Comparison of ENCODE assay signal across 11 cellular contexts in genomic region chr5:553874-554273, GRCh38. TPM values are rescaled to one million over a fixed set of nuclear protein-coding genes. Genes with fewer than 3 reads are reported as not detected.
DNase-seq lines count a peak whose midpoint lies in the region; ATAC-seq, FAIRE-seq and TF ChIP-seq lines count a peak whose summit lies in the region.
"Had no signal": no experiment of that assay in that cellular context is flagged by ENCODE, and none has a peak within 500 bp of the region (broad histone marks: within the 10 kb centered on the region; RNA-seq: fewer than 3 reads in every experiment).

No MANE protein-coding gene starts in this region.

- H3K36me3 ChIP-seq in GM23338 (ENCODE audit: insufficient read depth) = no peaks in the 10 kb centered on the region
- H3K36me3 ChIP-seq in PC-3 (ENCODE audit: low read depth, low read length) = no peaks in the 10 kb centered on the region
- H3K36me3 ChIP-seq in small intestine (ENCODE audit: control insufficient read depth in 2 of 2, insufficient read depth in 2 of 2, low read length in 2 of 2) = no peaks in the 10 kb centered on the region

- intact Hi-C loops in PC-3 (cut with micrococcal nuclease) = no loop called here

- peaks cover 12% of the 10 kb centered on the region; the same call in 1 of the 2 replicates for H3K27me3 ChIP-seq in GM23338 (ENCODE audit: insufficient read depth)
- peaks cover 14% of the 10 kb centered on the region for H3K27me3 ChIP-seq in PC-3 (ENCODE audit: low read length)
- no peaks in the 10 kb centered on the region for H3K27me3 ChIP-seq in small intestine (ENCODE audit: control insufficient read depth in 2 of 2, insufficient read depth in 2 of 2, low read length in 2 of 2)

- no peaks in the 10 kb centered on the region for H3K9me2 ChIP-seq in GM23338 (ENCODE audit: insufficient read depth)
- no peaks in the 10 kb centered on the region for H3K9me2 ChIP-seq in PC-3 (replicated peaks; ENCODE audit: low read length)

- H3K27me3 Mint-ChIP-seq in GM23338 (ENCODE audit: insufficient read depth, low read depth, poor library complexity) = peaks cover 12% of the 10 kb centered on the region

- peak; percentile 70 for DNase-seq in GM23338 (ENCODE audit: low spot score)
- DNase-seq in PC-3 = peak; percentile 57
- DNase-seq in ecto neural progenitor cell (ENCODE audit: low spot score) = peak; percentile 31
- peak; percentile 74 for DNase-seq in small intestine
- DNase-seq in SK-N-DZ (ENCODE audit: low spot score) = no peak
- DNase-seq in hepatic stellate cell (ENCODE audit: low spot score) = no peak
- DNase-seq: activated CD4-positive, CD25-positive, alpha-beta regulatory T cell; NCI-H524 had no signal

- POLR2A ChIA-PET in PC-3 (lab: Charles Lee; ENCODE audit: unreplicated experiment) = no interaction called here

- no peaks in the 10 kb centered on the region for H3K9me3 ChIP-seq in PC-3 (ENCODE audit: low read length)
- no peaks in the 10 kb centered on the region for H3K9me3 ChIP-seq in small intestine (ENCODE audit: control insufficient read depth, low read depth)

- H3K4me1 Mint-ChIP-seq in GM23338 = peaks cover 8% of the 10 kb centered on the region

- no peak for FAIRE-seq in small intestine (lab: Jason Lieb, UNC)
- FAIRE-seq: colon had no signal

- H3K27ac Mint-ChIP-seq in GM23338 = no peak overlapping the region

- TF ChIP-seq CTCF in GM23338 (conservative IDR thresholded peaks at IDR 0.05; ENCODE audit: low read depth in 2 of 2) (no peak), PC-3 (conservative IDR thresholded peaks at IDR 0.05; ENCODE audit: low read depth, low read length) (no peak)

- H3K4me1 ChIP-seq in GM23338 (ENCODE audit: insufficient read depth) = no peaks in the 10 kb centered on the region
- no peaks in the 10 kb centered on the region for H3K4me1 ChIP-seq in PC-3 (ENCODE audit: insufficient read depth, low read length)
- H3K4me1 ChIP-seq in small intestine (ENCODE audit: control insufficient read depth in 2 of 2, insufficient read depth in 1 of 2, low read depth in 1 of 2, low read length in 1 of 2) = peaks cover 2 to 3% of the 10 kb centered on the region in 2 donors

- WGBS in small intestine, 3 donors = 11 to 48% (median 32%) methylated on average over 13 of the region's 13 CpGs

- H3K4me2 ChIP-seq in GM23338 (no peak overlapping the region), PC-3 (ENCODE audit: low read length) (peak overlapping the region; percentile 63)

- no peak overlapping the region for H2AFZ ChIP-seq in GM23338
- H2AFZ ChIP-seq in PC-3 (ENCODE audit: low read length) = peak overlapping the region; percentile 38

- H3K36me3 Mint-ChIP-seq in GM23338 (ENCODE audit: low read depth) = no peaks in the 10 kb centered on the region

- CTCF ChIA-PET in PC-3 (lab: Charles Lee) = no interaction called here

- H3F3A ChIP-seq in GM23338 (replicated peaks; ENCODE audit: low read depth) = 0 out of 2 replicates have a peak, but pooled peaks cover 2% of the 10 kb centered on the region
- H3F3A ChIP-seq in PC-3 (ENCODE audit: low read length, unreplicated experiment) = no peaks in the 10 kb centered on the region

- no peak overlapping the region for H3K4me3 Mint-ChIP-seq in GM23338

- H3K9me3 Mint-ChIP-seq in GM23338 = peaks cover 6% of the 10 kb centered on the region; the same call in 2 of the 3 replicates

- ATAC-seq in GM23338 (peak; percentile 70), PC-3 (peak; percentile 91), GM21367 (IDR thresholded peaks at IDR 0.05; ENCODE audit: unreplicated experiment) (no peak)

- BruUV-seq in PC-3 (replicated peaks; lab: Mats Ljungman, UMichigan) = no TSS peak

- H4K20me1 ChIP-seq in GM23338 (replicated peaks; ENCODE audit: insufficient read depth) = no peaks in the 10 kb centered on the region
- no peaks in the 10 kb centered on the region for H4K20me1 ChIP-seq in PC-3 (ENCODE audit: low read length)

- H3K4me3 ChIP-seq in GM23338 (no peak overlapping the region), PC-3 (ENCODE audit: low read length) (peak overlapping the region; percentile 52; the same call in 1 of the 2 replicates), small intestine (ENCODE audit: low read depth in 1 of 2, low read length in 2 of 2) (no peak overlapping the region)
- H3K4me3 ChIP-seq: SK-N-MC had no signal

- H3K27ac ChIP-seq in GM23338 (ENCODE audit: low read depth) (no peak overlapping the region), PC-3 (ENCODE audit: low read length) (no peak overlapping the region), small intestine (ENCODE audit: low read depth in 1 of 2, low read length in 1 of 2) (peak overlapping the region in 1 of 2 donors; percentile 60)
- H3K27ac ChIP-seq: SK-N-MC had no signal

- H3K9ac ChIP-seq in PC-3 (ENCODE audit: low read length) = no peak overlapping the region

- no peaks in the 10 kb centered on the region for H3K79me2 ChIP-seq in GM23338 (replicated peaks; ENCODE audit: insufficient read depth)
- no peaks in the 10 kb centered on the region for H3K79me2 ChIP-seq in PC-3 (ENCODE audit: low read length)

TF ChIP-seq in GM23338, 12 proteins besides CTCF, POLR2A, EP300 and RAD21:
- TF ChIP-seq ZNF114 (CRISPR knock-in tag; IDR thresholded peaks at IDR 0.05) = no peak

RNA-seq across cellular contexts. Expression of gene SLC9A3, which starts 29.6 kb away (rescaled TPM):
- 2.2 and 3.1 TPM in 2 replicates for total RNA-seq in GM23338 (2014; rRNA removed; shearing (Covaris generic))
- 0.39 and 0.75 TPM in 2 replicates for polyA plus RNA-seq in GM23338 (2016; fragmentation: Nextera tagmentation; extraction: Ambion mirVana)
- total RNA-seq in PC-3 (2014; rRNA removed) = 4.7 and 4.9 TPM in 2 replicates
- polyA plus RNA-seq in small intestine = 10 to 100 TPM; 24.1 to 51.7 (median 48.9) TPM
- 8.9 and 9.8 TPM in 2 replicates for polyA plus RNA-seq in SK-N-DZ (2014; cell fraction: cytosol; rRNA removed)
- polyA plus RNA-seq in SK-N-DZ (2014; cell fraction: nucleus; rRNA removed) = 5.0 and 7.6 TPM in 2 replicates

RNA-seq across cellular contexts. Expression of gene CEP72, which starts 58.3 kb away (rescaled TPM):
- total RNA-seq in GM23338 (2014; rRNA removed; shearing (Covaris generic)) = 23.1 and 27.1 TPM in 2 replicates
- polyA plus RNA-seq in GM23338 (2016; fragmentation: Nextera tagmentation; extraction: Ambion mirVana) (12.5 and 15.5 TPM in 2 replicates), small intestine (1 to 10 TPM in 2 of 3 donors, under 1 TPM in 1; 0.54 to 9.6 (median 1.1) TPM)
- total RNA-seq in PC-3 (2014; rRNA removed) = 17.3 and 23.6 TPM in 2 replicates
- 15.1 and 16.1 TPM in 2 replicates for polyA plus RNA-seq in SK-N-DZ (2014; cell fraction: cytosol; rRNA removed)
- 18.2 and 23.8 TPM in 2 replicates for polyA plus RNA-seq in SK-N-DZ (2014; cell fraction: nucleus; rRNA removed)

Comparison
In these comparisons a context has a peak if more than half of its experiments do, and no peak if none do; other contexts are left out.
1. DNase-seq: peak in GM23338 (single experiment), PC-3 (single experiment), ecto neural progenitor cell (single experiment) and small intestine (single experiment); none in SK-N-DZ (single experiment) and hepatic stellate cell (single experiment).